1 cellular context compared by ENCODE assay signal in the genomic region with DNA sequence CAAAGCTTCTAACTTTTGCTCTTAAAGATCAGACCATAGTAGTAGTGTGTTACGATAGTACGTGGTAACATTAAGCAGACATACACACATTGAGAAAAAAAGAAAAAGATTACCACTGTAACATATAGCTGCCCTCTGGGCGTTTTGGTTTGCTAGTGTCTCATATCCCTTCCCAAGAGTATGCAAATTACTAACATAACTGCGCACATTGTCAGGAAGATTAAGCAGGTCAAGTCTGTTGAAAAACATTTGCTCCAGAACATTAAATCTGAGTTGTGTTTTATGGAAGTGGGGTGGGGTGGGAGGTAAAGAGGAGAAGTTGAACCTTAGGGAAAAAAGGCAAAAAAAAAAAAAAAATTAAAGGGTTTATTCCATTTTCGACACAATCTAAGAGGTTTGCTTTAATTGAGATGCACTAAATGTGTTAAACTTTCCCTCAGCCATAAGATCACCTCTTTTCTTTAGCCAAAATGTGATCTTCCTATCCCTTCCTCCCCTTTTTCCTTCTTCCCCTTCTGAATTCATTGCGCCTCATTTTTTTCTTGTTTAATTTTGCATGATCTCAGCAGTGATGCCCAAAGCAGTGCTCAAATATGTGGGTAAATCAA.
TF ChIP-seq lines count a peak whose summit lies in the region.

No MANE protein-coding gene starts in this region.

TF ChIP-seq in GM23338, 12 proteins besides CTCF, POLR2A, EP300 and RAD21 (continued from another document):
- TF ChIP-seq, protein P1, sequence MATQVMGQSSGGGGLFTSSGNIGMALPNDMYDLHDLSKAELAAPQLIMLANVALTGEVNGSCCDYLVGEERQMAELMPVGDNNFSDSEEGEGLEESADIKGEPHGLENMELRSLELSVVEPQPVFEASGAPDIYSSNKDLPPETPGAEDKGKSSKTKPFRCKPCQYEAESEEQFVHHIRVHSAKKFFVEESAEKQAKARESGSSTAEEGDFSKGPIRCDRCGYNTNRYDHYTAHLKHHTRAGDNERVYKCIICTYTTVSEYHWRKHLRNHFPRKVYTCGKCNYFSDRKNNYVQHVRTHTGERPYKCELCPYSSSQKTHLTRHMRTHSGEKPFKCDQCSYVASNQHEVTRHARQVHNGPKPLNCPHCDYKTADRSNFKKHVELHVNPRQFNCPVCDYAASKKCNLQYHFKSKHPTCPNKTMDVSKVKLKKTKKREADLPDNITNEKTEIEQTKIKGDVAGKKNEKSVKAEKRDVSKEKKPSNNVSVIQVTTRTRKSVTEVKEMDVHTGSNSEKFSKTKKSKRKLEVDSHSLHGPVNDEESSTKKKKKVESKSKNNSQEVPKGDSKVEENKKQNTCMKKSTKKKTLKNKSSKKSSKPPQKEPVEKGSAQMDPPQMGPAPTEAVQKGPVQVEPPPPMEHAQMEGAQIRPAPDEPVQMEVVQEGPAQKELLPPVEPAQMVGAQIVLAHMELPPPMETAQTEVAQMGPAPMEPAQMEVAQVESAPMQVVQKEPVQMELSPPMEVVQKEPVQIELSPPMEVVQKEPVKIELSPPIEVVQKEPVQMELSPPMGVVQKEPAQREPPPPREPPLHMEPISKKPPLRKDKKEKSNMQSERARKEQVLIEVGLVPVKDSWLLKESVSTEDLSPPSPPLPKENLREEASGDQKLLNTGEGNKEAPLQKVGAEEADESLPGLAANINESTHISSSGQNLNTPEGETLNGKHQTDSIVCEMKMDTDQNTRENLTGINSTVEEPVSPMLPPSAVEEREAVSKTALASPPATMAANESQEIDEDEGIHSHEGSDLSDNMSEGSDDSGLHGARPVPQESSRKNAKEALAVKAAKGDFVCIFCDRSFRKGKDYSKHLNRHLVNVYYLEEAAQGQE (IDR thresholded peaks at IDR 0.05; ENCODE audit: unreplicated experiment), result no peak
- TF ChIP-seq, protein P2, sequence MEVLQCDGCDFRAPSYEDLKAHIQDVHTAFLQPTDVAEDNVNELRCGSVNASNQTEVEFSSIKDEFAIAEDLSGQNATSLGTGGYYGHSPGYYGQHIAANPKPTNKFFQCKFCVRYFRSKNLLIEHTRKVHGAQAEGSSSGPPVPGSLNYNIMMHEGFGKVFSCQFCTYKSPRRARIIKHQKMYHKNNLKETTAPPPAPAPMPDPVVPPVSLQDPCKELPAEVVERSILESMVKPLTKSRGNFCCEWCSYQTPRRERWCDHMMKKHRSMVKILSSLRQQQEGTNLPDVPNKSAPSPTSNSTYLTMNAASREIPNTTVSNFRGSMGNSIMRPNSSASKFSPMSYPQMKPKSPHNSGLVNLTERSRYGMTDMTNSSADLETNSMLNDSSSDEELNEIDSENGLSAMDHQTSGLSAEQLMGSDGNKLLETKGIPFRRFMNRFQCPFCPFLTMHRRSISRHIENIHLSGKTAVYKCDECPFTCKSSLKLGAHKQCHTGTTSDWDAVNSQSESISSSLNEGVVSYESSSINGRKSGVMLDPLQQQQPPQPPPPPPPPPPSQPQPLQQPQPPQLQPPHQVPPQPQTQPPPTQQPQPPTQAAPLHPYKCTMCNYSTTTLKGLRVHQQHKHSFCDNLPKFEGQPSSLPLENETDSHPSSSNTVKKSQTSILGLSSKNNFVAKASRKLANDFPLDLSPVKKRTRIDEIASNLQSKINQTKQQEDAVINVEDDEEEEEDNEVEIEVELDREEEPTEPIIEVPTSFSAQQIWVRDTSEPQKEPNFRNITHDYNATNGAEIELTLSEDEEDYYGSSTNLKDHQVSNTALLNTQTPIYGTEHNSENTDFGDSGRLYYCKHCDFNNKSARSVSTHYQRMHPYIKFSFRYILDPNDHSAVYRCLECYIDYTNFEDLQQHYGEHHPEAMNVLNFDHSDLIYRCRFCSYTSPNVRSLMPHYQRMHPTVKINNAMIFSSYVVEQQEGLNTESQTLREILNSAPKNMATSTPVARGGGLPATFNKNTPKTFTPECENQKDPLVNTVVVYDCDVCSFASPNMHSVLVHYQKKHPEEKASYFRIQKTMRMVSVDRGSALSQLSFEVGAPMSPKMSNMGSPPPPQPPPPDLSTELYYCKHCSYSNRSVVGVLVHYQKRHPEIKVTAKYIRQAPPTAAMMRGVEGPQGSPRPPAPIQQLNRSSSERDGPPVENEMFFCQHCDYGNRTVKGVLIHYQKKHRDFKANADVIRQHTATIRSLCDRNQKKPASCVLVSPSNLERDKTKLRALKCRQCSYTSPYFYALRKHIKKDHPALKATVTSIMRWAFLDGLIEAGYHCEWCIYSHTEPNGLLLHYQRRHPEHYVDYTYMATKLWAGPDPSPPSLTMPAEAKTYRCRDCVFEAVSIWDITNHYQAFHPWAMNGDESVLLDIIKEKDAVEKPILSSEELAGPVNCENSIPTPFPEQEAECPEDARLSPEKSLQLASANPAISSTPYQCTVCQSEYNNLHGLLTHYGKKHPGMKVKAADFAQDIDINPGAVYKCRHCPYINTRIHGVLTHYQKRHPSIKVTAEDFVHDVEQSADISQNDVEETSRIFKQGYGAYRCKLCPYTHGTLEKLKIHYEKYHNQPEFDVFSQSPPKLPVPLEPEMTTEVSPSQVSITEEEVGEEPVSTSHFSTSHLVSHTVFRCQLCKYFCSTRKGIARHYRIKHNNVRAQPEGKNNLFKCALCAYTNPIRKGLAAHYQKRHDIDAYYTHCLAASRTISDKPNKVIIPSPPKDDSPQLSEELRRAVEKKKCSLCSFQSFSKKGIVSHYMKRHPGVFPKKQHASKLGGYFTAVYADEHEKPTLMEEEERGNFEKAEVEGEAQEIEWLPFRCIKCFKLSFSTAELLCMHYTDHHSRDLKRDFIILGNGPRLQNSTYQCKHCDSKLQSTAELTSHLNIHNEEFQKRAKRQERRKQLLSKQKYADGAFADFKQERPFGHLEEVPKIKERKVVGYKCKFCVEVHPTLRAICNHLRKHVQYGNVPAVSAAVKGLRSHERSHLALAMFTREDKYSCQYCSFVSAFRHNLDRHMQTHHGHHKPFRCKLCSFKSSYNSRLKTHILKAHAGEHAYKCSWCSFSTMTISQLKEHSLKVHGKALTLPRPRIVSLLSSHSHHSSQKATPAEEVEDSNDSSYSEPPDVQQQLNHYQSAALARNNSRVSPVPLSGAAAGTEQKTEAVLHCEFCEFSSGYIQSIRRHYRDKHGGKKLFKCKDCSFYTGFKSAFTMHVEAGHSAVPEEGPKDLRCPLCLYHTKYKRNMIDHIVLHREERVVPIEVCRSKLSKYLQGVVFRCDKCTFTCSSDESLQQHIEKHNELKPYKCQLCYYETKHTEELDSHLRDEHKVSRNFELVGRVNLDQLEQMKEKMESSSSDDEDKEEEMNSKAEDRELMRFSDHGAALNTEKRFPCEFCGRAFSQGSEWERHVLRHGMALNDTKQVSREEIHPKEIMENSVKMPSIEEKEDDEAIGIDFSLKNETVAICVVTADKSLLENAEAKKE (CRISPR knock-in tag; IDR thresholded peaks at IDR 0.05), result no peak
- TF ChIP-seq ZNF114 (CRISPR knock-in tag; IDR thresholded peaks at IDR 0.05) (no peak), NANOG (IDR thresholded peaks at IDR 0.05; ENCODE audit: borderline replicate concordance) (no peak), CREB1 (CRISPR knock-in tag; IDR thresholded peaks at IDR 0.05; ENCODE audit: low read depth) (no peak)
